Comparison of ENCODE assay signal across 1 cellular context in the genomic region with DNA sequence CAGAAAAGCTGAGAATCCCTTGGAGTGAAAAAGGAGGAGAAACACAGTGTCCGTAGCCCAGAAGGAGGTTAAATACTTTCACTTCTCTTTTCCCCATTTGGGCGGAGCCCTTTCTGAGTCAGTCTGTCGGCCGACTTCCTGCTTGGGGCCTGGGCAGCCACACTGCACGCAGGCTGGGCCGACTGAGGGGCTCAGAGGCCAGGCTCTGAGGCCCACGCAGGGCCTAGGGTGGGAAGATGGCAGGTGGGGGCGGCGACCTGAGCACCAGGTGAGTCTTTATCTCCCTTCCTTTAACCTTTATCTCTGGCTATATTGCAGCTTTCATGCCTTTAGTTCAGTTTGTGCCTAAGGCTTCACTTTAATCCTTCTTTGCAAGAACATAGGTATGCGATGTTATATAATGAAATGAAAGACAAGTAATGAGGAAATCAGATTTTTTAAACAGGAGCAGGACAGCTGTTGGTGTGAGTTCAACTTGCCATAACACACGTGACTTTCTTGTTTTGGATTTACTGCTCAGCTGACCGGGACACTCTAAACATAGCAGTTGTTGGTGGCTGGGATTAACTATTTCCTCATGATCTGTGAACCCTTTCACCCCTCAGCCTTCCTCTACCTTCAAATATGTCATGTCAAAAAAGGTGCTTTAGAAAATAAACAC.
TF ChIP-seq lines count a peak whose summit lies in the region.

Gene SP100, plus strand, starts transcription at position 141 of the 661 bp plus-strand sequence. Its CDS starts 96 bp downstream, at position 237.

TF ChIP-seq in A549, 52 proteins besides CTCF, POLR2A, EP300 and RAD21 (continued from another document):
- TF ChIP-seq FOSB (CRISPR knock-in tag; IDR thresholded peaks at IDR 0.05) (no peak), ESRRA (IDR thresholded peaks at IDR 0.05; ENCODE audit: borderline replicate concordance, low read length) (no peak), MYC (IDR thresholded peaks at IDR 0.05; ENCODE audit: borderline replicate concordance, low read length) (no peak), PHF8 (IDR thresholded peaks at IDR 0.05; ENCODE audit: borderline replicate concordance, low read depth) (peak; percentile 62), CEBPB (IDR thresholded peaks at IDR 0.05) (no peak), NFE2L2 (conservative IDR thresholded peaks at IDR 0.05; ENCODE audit: low read length) (no peak), CBX2 (IDR thresholded peaks at IDR 0.05; ENCODE audit: borderline replicate concordance, low read depth) (no peak), MAZ (IDR thresholded peaks at IDR 0.05; ENCODE audit: borderline replicate concordance, low read depth, low read length) (no peak), RNF2 (IDR thresholded peaks at IDR 0.05; ENCODE audit: borderline replicate concordance, low read depth) (no peak), REST (IDR thresholded peaks at IDR 0.05) (no peak), EHF (CRISPR knock-in tag; IDR thresholded peaks at IDR 0.05) (no peak), RCOR1 (IDR thresholded peaks at IDR 0.05; ENCODE audit: low read depth, low read length) (no peak), HOXB13 (CRISPR knock-in tag; IDR thresholded peaks at IDR 0.05; ENCODE audit: low read depth) (no peak), BHLHE40 (IDR thresholded peaks at IDR 0.05; ENCODE audit: low read depth, low read length) (no peak), CHD4 (IDR thresholded peaks at IDR 0.05; ENCODE audit: borderline replicate concordance) (no peak), FOXS1 (CRISPR knock-in tag; IDR thresholded peaks at IDR 0.05) (no peak)
- TF ChIP-seq, protein P1, sequence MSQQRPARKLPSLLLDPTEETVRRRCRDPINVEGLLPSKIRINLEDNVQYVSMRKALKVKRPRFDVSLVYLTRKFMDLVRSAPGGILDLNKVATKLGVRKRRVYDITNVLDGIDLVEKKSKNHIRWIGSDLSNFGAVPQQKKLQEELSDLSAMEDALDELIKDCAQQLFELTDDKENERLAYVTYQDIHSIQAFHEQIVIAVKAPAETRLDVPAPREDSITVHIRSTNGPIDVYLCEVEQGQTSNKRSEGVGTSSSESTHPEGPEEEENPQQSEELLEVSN (IDR thresholded peaks at IDR 0.05; ENCODE audit: borderline replicate concordance, low read depth) = no peak
- TF ChIP-seq, protein P2, sequence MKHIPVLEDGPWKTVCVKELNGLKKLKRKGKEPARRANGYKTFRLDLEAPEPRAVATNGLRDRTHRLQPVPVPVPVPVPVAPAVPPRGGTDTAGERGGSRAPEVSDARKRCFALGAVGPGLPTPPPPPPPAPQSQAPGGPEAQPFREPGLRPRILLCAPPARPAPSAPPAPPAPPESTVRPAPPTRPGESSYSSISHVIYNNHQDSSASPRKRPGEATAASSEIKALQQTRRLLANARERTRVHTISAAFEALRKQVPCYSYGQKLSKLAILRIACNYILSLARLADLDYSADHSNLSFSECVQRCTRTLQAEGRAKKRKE (CRISPR knock-in tag; IDR thresholded peaks at IDR 0.05; ENCODE audit: low read depth) = 0 out of 2 replicates have a peak, but pooled peaks have one; percentile 17
TF ChIP-seq in A549: peak in this region for 5.
